8 cellular contexts compared by ENCODE assay signal in the genomic region with DNA sequence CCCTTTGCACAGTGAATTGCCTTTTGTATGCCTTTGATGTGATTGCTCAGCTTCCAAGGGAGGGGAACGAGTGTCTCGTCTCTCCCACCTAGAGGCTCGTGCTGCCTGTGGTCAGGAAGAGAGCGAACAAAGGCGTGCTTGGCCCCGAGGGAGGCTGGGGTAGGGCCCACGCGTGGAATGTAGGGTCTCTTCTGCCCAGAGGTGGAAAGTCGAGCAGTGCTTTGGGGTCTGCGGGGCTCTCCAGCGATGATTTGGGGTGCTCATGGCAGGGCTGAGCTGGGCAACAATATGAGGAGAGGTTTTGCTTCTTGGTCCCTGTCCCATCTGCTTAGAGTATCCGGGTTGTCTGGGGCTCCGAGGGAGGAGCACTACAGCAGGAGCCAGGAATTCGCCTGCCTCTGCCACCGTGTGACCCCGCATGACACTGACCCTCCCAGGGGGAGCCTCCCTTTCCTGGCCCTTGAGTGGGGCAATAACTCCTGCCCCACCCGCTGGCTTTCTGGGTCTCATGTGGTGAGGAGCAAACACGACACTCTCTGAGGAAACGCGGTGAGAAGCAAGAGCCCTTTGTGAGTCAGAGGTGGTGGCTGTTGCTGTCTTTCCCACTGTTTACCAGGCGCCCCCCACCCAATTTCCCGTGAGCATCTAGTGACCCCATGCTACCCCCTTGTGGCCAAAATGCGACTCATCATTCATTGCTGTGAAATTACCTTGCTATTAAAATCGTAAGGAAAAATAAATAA. TPM values are rescaled to one million over a fixed set of nuclear protein-coding genes. Genes with fewer than 3 reads are reported as not detected.
DNase-seq lines count a peak whose midpoint lies in the region; ATAC-seq and TF ChIP-seq lines count a peak whose summit lies in the region.

No MANE protein-coding gene starts in this region.

- peaks cover 52 to 60% of the 10 kb centered on the region in 2 donors for H3K4me1 Mint-ChIP-seq in natural killer cell treated with Interleukin-12 subunit alpha and Interleukin-12 subunit beta and Interleukin-15 and Interleukin-18, amount 100 ng/mL, for 72 hours (ENCODE audit: low read depth in 2 of 2)
- peaks cover 85% of the 10 kb centered on the region for H3K4me1 Mint-ChIP-seq in stimulated activated naive CD8-positive, alpha-beta T cell treated with anti-CD3 and anti-CD28 coated beads, Interleukin-15, amount 100 ng/mL, for 72 hours

- H3K27me3 Mint-ChIP-seq in natural killer cell treated with Interleukin-12 subunit alpha and Interleukin-12 subunit beta and Interleukin-15 and Interleukin-18, amount 100 ng/mL, for 72 hours, result no peaks in the 10 kb centered on the region
- H3K27me3 Mint-ChIP-seq in stimulated activated naive CD8-positive, alpha-beta T cell treated with anti-CD3 and anti-CD28 coated beads, Interleukin-15, amount 100 ng/mL, for 72 hours, result no peaks in the 10 kb centered on the region

- DNase-seq in NCI-H1105 treated with DMSO at 0.1 percent for 48 hours (lab: John Stamatoyannopoulos, UW) (peak; percentile 37), NCI-H1105 (lab: John Stamatoyannopoulos, UW) (no peak), NCI-H69 (lab: John Stamatoyannopoulos, UW) (peak; percentile 89), esophagus squamous epithelium (lab: John Stamatoyannopoulos, UW) (no peak)
- DNase-seq in activated T-cell treated with anti-CD3 and anti-CD28 coated beads, Interleukin-2, amount 50 U/mL, for 1 hour, result peak; percentile 77
- peak; percentile 65 for DNase-seq in natural killer cell treated with Interleukin-12 subunit alpha and Interleukin-12 subunit beta and Interleukin-15 and Interleukin-18, amount 100 ng/mL, for 72 hours (ENCODE audit: low spot score)
- peak; percentile 54 to 80 for DNase-seq in stimulated activated naive CD8-positive, alpha-beta T cell treated with anti-CD3 and anti-CD28 coated beads, Interleukin-15, amount 100 ng/mL, for 72 hours

- H3K27me3 ChIP-seq in esophagus squamous epithelium, result peaks cover 0 to 33% (median 0%) of the 10 kb centered on the region in 4 donors

- peak; percentile 44 to 50 for ATAC-seq in natural killer cell treated with Interleukin-12 subunit alpha and Interleukin-12 subunit beta and Interleukin-15 and Interleukin-18, amount 100 ng/mL, for 72 hours
- peak; percentile 41 for ATAC-seq in stimulated activated naive CD8-positive, alpha-beta T cell treated with anti-CD3 and anti-CD28 coated beads, Interleukin-15, amount 100 ng/mL, for 72 hours
- no peak for ATAC-seq in HG03280 (IDR thresholded peaks at IDR 0.05; ENCODE audit: unreplicated experiment)

- peak overlapping the region in 3 of 4 donors; percentile 3 to 41 (median 8) for H3K4me3 ChIP-seq in esophagus squamous epithelium

- no peaks in the 10 kb centered on the region for H3K9me3 ChIP-seq in esophagus squamous epithelium

- H3K27ac ChIP-seq in esophagus squamous epithelium, result peak overlapping the region; percentile 60 to 85 (median 73)

- peak; percentile 43 to 72 (median 58) for TF ChIP-seq CTCF in esophagus squamous epithelium (IDR thresholded peaks at IDR 0.05)

- H3K4me3 Mint-ChIP-seq in natural killer cell treated with Interleukin-12 subunit alpha and Interleukin-12 subunit beta and Interleukin-15 and Interleukin-18, amount 100 ng/mL, for 72 hours, result peak overlapping the region; percentile 54
- H3K4me3 Mint-ChIP-seq in stimulated activated naive CD8-positive, alpha-beta T cell treated with anti-CD3 and anti-CD28 coated beads, Interleukin-15, amount 100 ng/mL, for 72 hours, result peak overlapping the region; percentile 77 to 80

- no peaks in the 10 kb centered on the region for H3K36me3 ChIP-seq in esophagus squamous epithelium

- no peaks in the 10 kb centered on the region for H3K36me3 Mint-ChIP-seq in natural killer cell treated with Interleukin-12 subunit alpha and Interleukin-12 subunit beta and Interleukin-15 and Interleukin-18, amount 100 ng/mL, for 72 hours

- H3K9me3 Mint-ChIP-seq in natural killer cell treated with Interleukin-12 subunit alpha and Interleukin-12 subunit beta and Interleukin-15 and Interleukin-18, amount 100 ng/mL, for 72 hours, result no peaks in the 10 kb centered on the region
- no peaks in the 10 kb centered on the region for H3K9me3 Mint-ChIP-seq in stimulated activated naive CD8-positive, alpha-beta T cell treated with anti-CD3 and anti-CD28 coated beads, Interleukin-15, amount 100 ng/mL, for 72 hours

- TF ChIP-seq POLR2A in esophagus squamous epithelium (IDR thresholded peaks at IDR 0.05), result no peak

- intact Hi-C loops in esophagus squamous epithelium (cut with DNase I), result no loop called here

- H3K27ac Mint-ChIP-seq in natural killer cell treated with Interleukin-12 subunit alpha and Interleukin-12 subunit beta and Interleukin-15 and Interleukin-18, amount 100 ng/mL, for 72 hours, result peak overlapping the region; percentile 79 to 90
- peak overlapping the region; percentile 79 to 99 for H3K27ac Mint-ChIP-seq in stimulated activated naive CD8-positive, alpha-beta T cell treated with anti-CD3 and anti-CD28 coated beads, Interleukin-15, amount 100 ng/mL, for 72 hours

- 9 to 12% methylated on average over 8 to 9 of the region's 24 CpGs for WGBS in esophagus squamous epithelium, 2 donors

- peaks cover 6 to 45% (median 25%) of the 10 kb centered on the region in 3 donors for H3K4me1 ChIP-seq in esophagus squamous epithelium

RNA-seq across cellular contexts. Expression of a gene that starts 29.6 kb away (rescaled TPM):
- 100 to 1,000 TPM in 2 of 4 donors, 10 to 100 TPM in 2; 51.0 to 185 (median 121) TPM for total RNA-seq in esophagus squamous epithelium
- total RNA-seq in natural killer cell treated with Interleukin-12 subunit alpha and Interleukin-12 subunit beta and Interleukin-15 and Interleukin-18, amount 100 ng/mL, for 72 hours, result 100 to 1,000 TPM; 303 to 324 TPM

Comparison
In these comparisons a context has a peak if more than half of its experiments do, and no peak if none do; other contexts are left out.
1. DNase-seq: peak in NCI-H1105 treated with DMSO at 0.1 percent for 48 hours (single experiment), NCI-H69 (single experiment), activated T-cell treated with anti-CD3 and anti-CD28 coated beads, Interleukin-2, amount 50 U/mL, for 1 hour (single experiment), natural killer cell treated with Interleukin-12 subunit alpha and Interleukin-12 subunit beta and Interleukin-15 and Interleukin-18, amount 100 ng/mL, for 72 hours (single experiment) and stimulated activated naive CD8-positive, alpha-beta T cell treated with anti-CD3 and anti-CD28 coated beads, Interleukin-15, amount 100 ng/mL, for 72 hours (2 of 2); none in NCI-H1105 (single experiment) and esophagus squamous epithelium (single experiment).